ENCODE assay signal across 1 cellular context in the genomic region with DNA sequence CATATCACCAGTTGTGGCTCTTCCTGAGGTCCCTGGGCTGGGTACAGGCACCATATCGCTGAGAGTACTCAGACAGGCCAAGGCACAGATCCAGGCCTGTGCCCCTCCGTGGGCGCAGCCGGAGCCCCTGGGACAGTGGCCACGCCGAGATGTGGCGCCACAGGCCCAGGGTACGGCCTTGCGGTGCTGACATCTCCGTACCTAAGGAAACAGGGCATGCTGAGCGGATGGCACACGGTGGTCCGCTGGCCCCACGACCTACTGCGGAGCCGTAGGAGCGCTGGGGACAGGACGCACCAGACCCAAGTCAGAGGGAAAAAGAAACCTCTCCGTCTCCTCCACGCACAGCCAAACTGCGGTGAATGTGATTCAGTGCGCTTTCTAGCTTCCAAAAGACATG.
TF ChIP-seq lines count a peak whose summit lies in the region.

No MANE protein-coding gene starts in this region.

TF ChIP-seq in IMR-90, 13 proteins besides CTCF, POLR2A, EP300 and RAD21 (continued from another document):
- TF ChIP-seq FOS (IDR thresholded peaks at IDR 0.05; ENCODE audit: low read depth, low read length), result no peak
- TF ChIP-seq, protein P1, sequence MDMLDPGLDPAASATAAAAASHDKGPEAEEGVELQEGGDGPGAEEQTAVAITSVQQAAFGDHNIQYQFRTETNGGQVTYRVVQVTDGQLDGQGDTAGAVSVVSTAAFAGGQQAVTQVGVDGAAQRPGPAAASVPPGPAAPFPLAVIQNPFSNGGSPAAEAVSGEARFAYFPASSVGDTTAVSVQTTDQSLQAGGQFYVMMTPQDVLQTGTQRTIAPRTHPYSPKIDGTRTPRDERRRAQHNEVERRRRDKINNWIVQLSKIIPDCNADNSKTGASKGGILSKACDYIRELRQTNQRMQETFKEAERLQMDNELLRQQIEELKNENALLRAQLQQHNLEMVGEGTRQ (IDR thresholded peaks at IDR 0.05; ENCODE audit: low read depth, low read length), result no peak
- no peak for TF ChIP-seq NFE2L2 (IDR thresholded peaks at IDR 0.05; ENCODE audit: low read depth, low read length)
- TF ChIP-seq, protein P2, sequence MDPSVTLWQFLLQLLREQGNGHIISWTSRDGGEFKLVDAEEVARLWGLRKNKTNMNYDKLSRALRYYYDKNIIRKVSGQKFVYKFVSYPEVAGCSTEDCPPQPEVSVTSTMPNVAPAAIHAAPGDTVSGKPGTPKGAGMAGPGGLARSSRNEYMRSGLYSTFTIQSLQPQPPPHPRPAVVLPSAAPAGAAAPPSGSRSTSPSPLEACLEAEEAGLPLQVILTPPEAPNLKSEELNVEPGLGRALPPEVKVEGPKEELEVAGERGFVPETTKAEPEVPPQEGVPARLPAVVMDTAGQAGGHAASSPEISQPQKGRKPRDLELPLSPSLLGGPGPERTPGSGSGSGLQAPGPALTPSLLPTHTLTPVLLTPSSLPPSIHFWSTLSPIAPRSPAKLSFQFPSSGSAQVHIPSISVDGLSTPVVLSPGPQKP (IDR thresholded peaks at IDR 0.05; ENCODE audit: borderline replicate concordance, low read depth, low read length), result no peak
- TF ChIP-seq SMC3 (IDR thresholded peaks at IDR 0.05; ENCODE audit: low read depth, low read length), result no peak
- no peak for TF ChIP-seq RCOR1 (IDR thresholded peaks at IDR 0.05; ENCODE audit: insufficient replicate concordance, low read length)
- TF ChIP-seq RFX5 (IDR thresholded peaks at IDR 0.05; ENCODE audit: low read depth, low read length), result no peak
- no peak for TF ChIP-seq MAFK (IDR thresholded peaks at IDR 0.05; ENCODE audit: low read depth, low read length)
- no peak for TF ChIP-seq CEBPB (IDR thresholded peaks at IDR 0.05; ENCODE audit: low read depth, low read length)
- no peak for TF ChIP-seq MXI1 (IDR thresholded peaks at IDR 0.05; ENCODE audit: borderline replicate concordance, low read depth, low read length)
- TF ChIP-seq CHD1 (IDR thresholded peaks at IDR 0.05; ENCODE audit: low read depth, low read length), result no peak
- TF ChIP-seq BHLHE40 (IDR thresholded peaks at IDR 0.05; ENCODE audit: low read depth, low read length), result no peak
TF ChIP-seq in IMR-90: peak in this region for 0.
